ENCODE assay signal across 12 cellular contexts in genomic region chr12:57231276-57232021, GRCh38. TPM values are rescaled to one million over a fixed set of nuclear protein-coding genes. Genes with fewer than 3 reads are reported as not detected.
DNase-seq lines count a peak whose midpoint lies in the region; ATAC-seq and TF ChIP-seq lines count a peak whose summit lies in the region.
"Had no signal": no experiment of that assay in that cellular context is flagged by ENCODE, and none has a peak within 500 bp of the region (broad histone marks: within the 10 kb centered on the region; RNA-seq: fewer than 3 reads in every experiment).

No MANE protein-coding gene starts in this region.

- H3K27me3 Mint-ChIP-seq in activated CD4-positive, alpha-beta T cell treated with anti-CD3 and anti-CD28 coated beads, Interleukin-2, amount 10 ng/mL, durations not matched to agents 24 days and 14 days, result peaks cover 10% of the 10 kb centered on the region
- H3K27me3 Mint-ChIP-seq in endodermal cell (ENCODE audit: insufficient read depth), result peaks cover 36% of the 10 kb centered on the region
- H3K27me3 Mint-ChIP-seq in progenitor cell of endocrine pancreas, result peaks cover 25% of the 10 kb centered on the region

- no peak for TF ChIP-seq EP300 in esophagus muscularis mucosa (IDR thresholded peaks at IDR 0.05)

- no peak for TF ChIP-seq POLR2A in esophagus muscularis mucosa (IDR thresholded peaks at IDR 0.05; ENCODE audit: low read depth)

- H3K79me2 ChIP-seq in PC-9 (ENCODE audit: low read depth), result peaks cover 45% of the 10 kb centered on the region

- no peaks in the 10 kb centered on the region for H3K27me3 ChIP-seq in PC-9 (ENCODE audit: insufficient read depth, low read depth)
- peaks cover 39% of the 10 kb centered on the region for H3K27me3 ChIP-seq in endodermal cell (ENCODE audit: control insufficient read depth, insufficient read depth, low read length, poor library complexity, severe bottlenecking)
- peaks cover 0 to 36% (median 9%) of the 10 kb centered on the region in 4 donors for H3K27me3 ChIP-seq in esophagus muscularis mucosa

- H3K9me2 ChIP-seq in PC-9 (ENCODE audit: insufficient read depth), result no peaks in the 10 kb centered on the region

- peaks cover 62% of the 10 kb centered on the region for H3F3A ChIP-seq in PC-9 (ENCODE audit: insufficient read depth, low read depth)

- H3K9me3 ChIP-seq in PC-9 (ENCODE audit: insufficient read depth, low read depth) (no peaks in the 10 kb centered on the region), endodermal cell (ENCODE audit: control insufficient read depth, low read length) (no peaks in the 10 kb centered on the region), esophagus muscularis mucosa (no peaks in the 10 kb centered on the region)

- ATAC-seq in HG02759 (IDR thresholded peaks at IDR 0.05; ENCODE audit: unreplicated experiment), result no peak

- H3K27ac ChIP-seq in PC-9 (peak overlapping the region; percentile 97; the same call in 1 of the 2 replicates), endodermal cell (ENCODE audit: low read depth, low read length) (no peak overlapping the region), esophagus muscularis mucosa (replicated peaks in 1 of 4) (no peak overlapping the region)

- no peaks in the 10 kb centered on the region for H3K9me3 Mint-ChIP-seq in activated CD4-positive, alpha-beta T cell treated with anti-CD3 and anti-CD28 coated beads, Interleukin-2, amount 10 ng/mL, durations not matched to agents 24 days and 14 days
- H3K9me3 Mint-ChIP-seq in endodermal cell (no peaks in the 10 kb centered on the region), progenitor cell of endocrine pancreas (ENCODE audit: low read depth) (no peaks in the 10 kb centered on the region)

- CTCF ChIA-PET in PC-9 (lab: Charles Lee), result no interaction called here

- H3K4me3 Mint-ChIP-seq in activated CD4-positive, alpha-beta T cell treated with anti-CD3 and anti-CD28 coated beads, Interleukin-2, amount 10 ng/mL, durations not matched to agents 24 days and 14 days, result peak overlapping the region; percentile 100
- H3K4me3 Mint-ChIP-seq in endodermal cell, result peak overlapping the region; percentile 98
- peak overlapping the region; percentile 98 for H3K4me3 Mint-ChIP-seq in progenitor cell of endocrine pancreas (ENCODE audit: low read depth)

- WGBS in endodermal cell (ENCODE audit: insufficient coverage in 1 of 2, insufficient read length in 1 of 2), 2 experiments, result 94 to 96% methylated on average over 9 to 13 of the region's 13 CpGs
- WGBS in esophagus muscularis mucosa, result 92% methylated on average over 10 of the region's 13 CpGs

- H3K4me2 ChIP-seq in PC-9, result peak overlapping the region; percentile 97

- DNase-seq in activated CD4-positive, alpha-beta T cell treated with anti-CD3 and anti-CD28 coated beads, Interleukin-2, amount 10 ng/mL, durations not matched to agents 24 days and 14 days, result no peak
- DNase-seq in activated CD4-positive, alpha-beta T cell treated with anti-CD3 and anti-CD28 coated beads, Interleukin-2, amount 50 U/mL, for 1 hour, result no peak
- DNase-seq in PC-9 (no peak), endodermal cell (no peak), progenitor cell of endocrine pancreas (ENCODE audit: low spot score, unreplicated experiment) (no peak), esophagus muscularis mucosa (ENCODE audit: extremely low spot score) (no peak)
- DNase-seq in stimulated activated CD4-positive, alpha-beta T cell treated with anti-CD3 and anti-CD28 coated beads, Interleukin-1b, Interleukin-23, amount 100 ng/mL, for 48 hours, result no peak
- DNase-seq: C1 segment of cervical spinal cord, NCI-H2029, T1000 had no signal

- H3K4me3 ChIP-seq in PC-9, result peak overlapping the region; percentile 95
- peak overlapping the region; percentile 89 for H3K4me3 ChIP-seq in endodermal cell (ENCODE audit: low read length)
- H3K4me3 ChIP-seq in esophagus muscularis mucosa, result no peak overlapping the region

- H3K36me3 Mint-ChIP-seq in activated CD4-positive, alpha-beta T cell treated with anti-CD3 and anti-CD28 coated beads, Interleukin-2, amount 10 ng/mL, durations not matched to agents 24 days and 14 days (ENCODE audit: low read depth), result peaks cover 51% of the 10 kb centered on the region
- H3K36me3 Mint-ChIP-seq in endodermal cell (ENCODE audit: low read depth) (peaks cover 40% of the 10 kb centered on the region), progenitor cell of endocrine pancreas (ENCODE audit: insufficient read depth) (peaks cover 29% of the 10 kb centered on the region)

- peaks cover 28% of the 10 kb centered on the region for H4K20me1 ChIP-seq in PC-9 (ENCODE audit: insufficient read depth)

- H3K9ac ChIP-seq in endodermal cell (ENCODE audit: extremely low read depth, low read length, poor library complexity, severe bottlenecking), result no peak overlapping the region

- no peak overlapping the region for H3K27ac Mint-ChIP-seq in activated CD4-positive, alpha-beta T cell treated with anti-CD3 and anti-CD28 coated beads, Interleukin-2, amount 10 ng/mL, durations not matched to agents 24 days and 14 days
- no peak overlapping the region for H3K27ac Mint-ChIP-seq in endodermal cell
- H3K27ac Mint-ChIP-seq in progenitor cell of endocrine pancreas, result no peak overlapping the region

- POLR2A ChIA-PET in PC-9 (lab: Charles Lee; ENCODE audit: unreplicated experiment), result interaction anchor here (0.6 kb wide), 1 partner anchor 60 kb away, joined by 3 read pairs; no protein-coding TSS in a partner anchor

- BruUV-seq in PC-9 (replicated peaks; lab: Mats Ljungman, UMichigan), result no TSS peak

- intact Hi-C loops in activated CD4-positive, alpha-beta T cell treated with anti-CD3 and anti-CD28 coated beads, Interleukin-2, amount 10 ng/mL, durations not matched to agents 24 days and 14 days (cut with micrococcal nuclease), result no loop called here
- intact Hi-C loops in PC-9 (cut with micrococcal nuclease; ENCODE audit: unreplicated experiment), result no loop called here
- intact Hi-C loops in esophagus muscularis mucosa (cut with DNase I), result no loop called here

- H3K4me1 Mint-ChIP-seq in activated CD4-positive, alpha-beta T cell treated with anti-CD3 and anti-CD28 coated beads, Interleukin-2, amount 10 ng/mL, durations not matched to agents 24 days and 14 days, result peaks cover 50% of the 10 kb centered on the region
- peaks cover 21% of the 10 kb centered on the region for H3K4me1 Mint-ChIP-seq in endodermal cell
- peaks cover 30% of the 10 kb centered on the region for H3K4me1 Mint-ChIP-seq in progenitor cell of endocrine pancreas (ENCODE audit: low read depth)

- H3K4me1 ChIP-seq in PC-9 (replicated peaks; ENCODE audit: insufficient read depth) (peaks cover 30% of the 10 kb centered on the region), endodermal cell (ENCODE audit: control insufficient read depth, insufficient read depth, low read length) (peaks cover 10% of the 10 kb centered on the region), esophagus muscularis mucosa (peaks cover 21 to 37% (median 32%) of the 10 kb centered on the region in 4 donors)

- TF ChIP-seq CTCF in PC-9 (conservative IDR thresholded peaks at IDR 0.05) (no peak), endodermal cell (conservative IDR thresholded peaks at IDR 0.05) (no peak), progenitor cell of endocrine pancreas (IDR thresholded peaks at IDR 0.05; ENCODE audit: unreplicated experiment) (no peak), esophagus muscularis mucosa (IDR thresholded peaks at IDR 0.05) (no peak)

- H3K36me3 ChIP-seq in PC-9 (ENCODE audit: low read depth), result peaks cover 38% of the 10 kb centered on the region
- peaks cover 41% of the 10 kb centered on the region for H3K36me3 ChIP-seq in endodermal cell (ENCODE audit: control insufficient read depth, insufficient read depth, low read length)
- peaks cover 30 to 43% (median 39%) of the 10 kb centered on the region in 4 donors for H3K36me3 ChIP-seq in esophagus muscularis mucosa

- H2AFZ ChIP-seq in PC-9, result no peak overlapping the region

RNA-seq across cellular contexts. Expression of gene SHMT2, which starts 1.9 kb away (rescaled TPM):
- total RNA-seq in activated CD4-positive, alpha-beta T cell treated with anti-CD3 and anti-CD28 coated beads, Interleukin-2, amount 10 ng/mL, durations not matched to agents 24 days and 14 days, result 297 and 310 TPM in 2 replicates
- total RNA-seq in PC-9 (2021), result 220 and 227 TPM in 2 replicates
- total RNA-seq in endodermal cell, result 100 to 1,000 TPM in 1 of 2 donors, 10 to 100 TPM in 1; 76.7 to 134 TPM
- 141 TPM for polyA plus RNA-seq in endodermal cell (2013, experiment 1 of 2)
- polyA plus RNA-seq in endodermal cell (2013, experiment 2 of 2), result 96.2 TPM
- total RNA-seq in progenitor cell of endocrine pancreas, result 162 and 165 TPM in 2 replicates
- total RNA-seq in esophagus muscularis mucosa, result 10 to 100 TPM; 22.8 to 60.4 (median 34.6) TPM

RNA-seq across cellular contexts. Expression of gene NXPH4, which starts 14.9 kb away (rescaled TPM):
- total RNA-seq in activated CD4-positive, alpha-beta T cell treated with anti-CD3 and anti-CD28 coated beads, Interleukin-2, amount 10 ng/mL, durations not matched to agents 24 days and 14 days, result 0.47 and 0.73 TPM in 2 replicates
- total RNA-seq in PC-9 (2021) (20.3 and 20.6 TPM in 2 replicates), endodermal cell (1 to 10 TPM in 1 of 2 donors, under 1 TPM in 1; 0.31 to 1.1 TPM), progenitor cell of endocrine pancreas (1.7 and 2.0 TPM in 2 replicates), esophagus muscularis mucosa (not detected)
- polyA plus RNA-seq in endodermal cell (2013, experiment 1 of 2), result 7.8 TPM
- polyA plus RNA-seq in endodermal cell (2013, experiment 2 of 2), result 6.4 TPM
- total RNA-seq: subcutaneous adipose tissue had no signal

RNA-seq across cellular contexts. Expression of gene STAC3, which starts 19.5 kb away (rescaled TPM):
- 4.9 and 5.5 TPM in 2 replicates for total RNA-seq in activated CD4-positive, alpha-beta T cell treated with anti-CD3 and anti-CD28 coated beads, Interleukin-2, amount 10 ng/mL, durations not matched to agents 24 days and 14 days
- 1.3 and 2.2 TPM in 2 replicates for total RNA-seq in PC-9 (2021)
- total RNA-seq in endodermal cell, result 1 to 10 TPM; 5.9 to 6.8 TPM
- 2.5 TPM for polyA plus RNA-seq in endodermal cell (2013, experiment 1 of 2)
- 1.9 TPM for polyA plus RNA-seq in endodermal cell (2013, experiment 2 of 2)
- total RNA-seq in progenitor cell of endocrine pancreas, result 6.0 and 6.1 TPM in 2 replicates
- 1 to 10 TPM in 2 of 4 donors, under 1 TPM in 2; 0.42 to 1.7 (median 1.2) TPM for total RNA-seq in esophagus muscularis mucosa

Comparison
In these comparisons a context has a peak if more than half of its experiments do, and no peak if none do; other contexts are left out.
1. H3K4me3 ChIP-seq: peak in PC-9 (single experiment) and endodermal cell (single experiment); none in esophagus muscularis mucosa (0 of 4).
2. Peak in every context shown above with its lines, with median percentiles within 50 percentile points of each other: H3K4me3 Mint-ChIP-seq.